ENCODE assay signal across 12 cellular contexts in the genomic region with DNA sequence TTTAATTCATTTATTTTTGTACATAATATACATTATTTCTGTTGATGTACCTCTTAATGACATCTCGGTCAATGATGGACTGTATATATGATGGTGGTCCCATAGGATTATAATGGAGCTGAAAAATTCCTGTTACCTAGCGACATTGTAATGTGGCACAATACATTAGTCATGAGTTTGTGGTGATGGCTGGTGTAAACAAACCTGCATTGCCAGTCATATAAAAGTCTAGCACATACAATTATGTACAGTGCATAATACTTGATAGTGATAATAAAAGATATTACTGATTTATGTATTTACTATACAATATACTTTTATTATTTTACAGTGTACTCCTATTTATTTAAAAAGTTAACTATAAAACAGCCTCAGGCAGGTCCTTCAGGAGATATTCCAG.
"Had no signal": no experiment of that assay in that cellular context is flagged by ENCODE, and none has a peak within 500 bp of the region (broad histone marks: within the 10 kb centered on the region; RNA-seq: fewer than 3 reads in every experiment).

No MANE protein-coding gene starts in this region.

- DNase-seq: activated effector memory CD4-positive, alpha-beta T cell treated with Interleukin-2 at 50 U/mL for 16 hours; activated T-cell treated with anti-CD3 and anti-CD28 coated beads, Interleukin-2, amount 50 U/mL, for 24 hours; amygdala; cerebellar nuclear complex; dorsolateral prefrontal cortex; foreskin melanocyte; midbrain; naive B cell; stomach had no signal

- H3K4me3 ChIP-seq: dorsolateral prefrontal cortex, skin epidermis, stomach had no signal

- ATAC-seq: activated naive CD4-positive, alpha-beta T cell treated with anti-CD3 and anti-CD28 coated beads, Interleukin-2, amount 50 U/mL, for 72 hours; esophagus mucosa had no signal
